Comparison of ENCODE assay signal across 1 cellular context in the genomic region with DNA sequence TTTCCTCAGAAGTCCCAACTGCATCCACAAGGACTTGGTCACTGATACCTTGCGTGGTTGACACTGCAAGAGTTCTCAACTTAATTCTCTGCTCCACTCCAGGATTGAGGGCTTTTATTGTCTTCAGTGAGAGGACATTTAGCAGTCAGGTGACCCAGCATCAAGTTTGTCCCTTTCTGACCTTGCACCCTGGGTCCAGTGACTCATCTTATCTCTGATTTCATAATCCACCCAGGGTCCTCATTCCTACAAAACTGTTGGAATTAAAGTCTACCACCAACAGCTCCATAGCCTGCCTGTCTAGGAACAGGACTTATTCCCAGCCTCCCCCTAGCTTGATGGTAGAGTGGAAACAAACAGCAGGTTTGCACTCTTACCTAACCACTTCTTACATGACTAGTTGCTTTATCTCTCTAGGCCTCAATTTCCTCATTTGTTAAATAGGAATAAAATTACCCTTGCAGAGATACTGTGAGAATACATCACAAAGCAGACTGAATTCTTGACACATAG.
TF ChIP-seq lines count a peak whose summit lies in the region.

No MANE protein-coding gene starts in this region.

TF ChIP-seq in liver, 16 proteins besides CTCF, POLR2A, EP300 and RAD21 (continued from another document):
- TF ChIP-seq, protein P1, sequence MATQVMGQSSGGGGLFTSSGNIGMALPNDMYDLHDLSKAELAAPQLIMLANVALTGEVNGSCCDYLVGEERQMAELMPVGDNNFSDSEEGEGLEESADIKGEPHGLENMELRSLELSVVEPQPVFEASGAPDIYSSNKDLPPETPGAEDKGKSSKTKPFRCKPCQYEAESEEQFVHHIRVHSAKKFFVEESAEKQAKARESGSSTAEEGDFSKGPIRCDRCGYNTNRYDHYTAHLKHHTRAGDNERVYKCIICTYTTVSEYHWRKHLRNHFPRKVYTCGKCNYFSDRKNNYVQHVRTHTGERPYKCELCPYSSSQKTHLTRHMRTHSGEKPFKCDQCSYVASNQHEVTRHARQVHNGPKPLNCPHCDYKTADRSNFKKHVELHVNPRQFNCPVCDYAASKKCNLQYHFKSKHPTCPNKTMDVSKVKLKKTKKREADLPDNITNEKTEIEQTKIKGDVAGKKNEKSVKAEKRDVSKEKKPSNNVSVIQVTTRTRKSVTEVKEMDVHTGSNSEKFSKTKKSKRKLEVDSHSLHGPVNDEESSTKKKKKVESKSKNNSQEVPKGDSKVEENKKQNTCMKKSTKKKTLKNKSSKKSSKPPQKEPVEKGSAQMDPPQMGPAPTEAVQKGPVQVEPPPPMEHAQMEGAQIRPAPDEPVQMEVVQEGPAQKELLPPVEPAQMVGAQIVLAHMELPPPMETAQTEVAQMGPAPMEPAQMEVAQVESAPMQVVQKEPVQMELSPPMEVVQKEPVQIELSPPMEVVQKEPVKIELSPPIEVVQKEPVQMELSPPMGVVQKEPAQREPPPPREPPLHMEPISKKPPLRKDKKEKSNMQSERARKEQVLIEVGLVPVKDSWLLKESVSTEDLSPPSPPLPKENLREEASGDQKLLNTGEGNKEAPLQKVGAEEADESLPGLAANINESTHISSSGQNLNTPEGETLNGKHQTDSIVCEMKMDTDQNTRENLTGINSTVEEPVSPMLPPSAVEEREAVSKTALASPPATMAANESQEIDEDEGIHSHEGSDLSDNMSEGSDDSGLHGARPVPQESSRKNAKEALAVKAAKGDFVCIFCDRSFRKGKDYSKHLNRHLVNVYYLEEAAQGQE (IDR thresholded peaks at IDR 0.05): no peak
- TF ChIP-seq GABPA (IDR thresholded peaks at IDR 0.05 in 1 of 2, conservative IDR thresholded peaks at IDR 0.05 in 1 of 2): no peak
- TF ChIP-seq HNF4G (IDR thresholded peaks at IDR 0.05): peak; percentile 45
